In genomic region chr2:137927846-137928245, GRCh38 we compare ENCODE assay signal across 17 cellular contexts. TPM values are rescaled to one million over a fixed set of nuclear protein-coding genes. Genes with fewer than 3 reads are reported as not detected.
DNase-seq lines count a peak whose midpoint lies in the region; ATAC-seq, FAIRE-seq and TF ChIP-seq lines count a peak whose summit lies in the region.
"Had no signal": no experiment of that assay in that cellular context is flagged by ENCODE, and none has a peak within 500 bp of the region (broad histone marks: within the 10 kb centered on the region; RNA-seq: fewer than 3 reads in every experiment).

No MANE protein-coding gene starts in this region.

- no peak overlapping the region for H3K23ac ChIP-seq in mesenchymal stem cell (ENCODE audit: low read length in 2 of 2)

- CTCF ChIA-PET in HepG2 (lab: Yijun Ruan, JAX; ENCODE audit: low intra/inter-chr PET ratio, low total read pairs) = no interaction called here

- H3K4me3 ChIP-seq in HepG2 (replicated peaks in 1 of 3; ENCODE audit: insufficient read depth in 1 of 3, low read depth in 2 of 3, low read length in 3 of 3) = no peak overlapping the region
- no peak overlapping the region for H3K4me3 ChIP-seq in right lobe of liver
- H3K4me3 ChIP-seq in mesenchymal stem cell (ENCODE audit: insufficient read depth in 1 of 2, low read depth in 1 of 2, low read length in 2 of 2) = no peak overlapping the region
- H3K4me3 ChIP-seq: BLaER1 treated with 17β-estradiol and CSF1 and Interleukin-3, amounts not matched to agents 10 nM and 100 nM; GM23248; HAP-1 had no signal

- H3K4ac ChIP-seq in mesenchymal stem cell (ENCODE audit: low read depth in 1 of 2, low read length in 2 of 2) = peak overlapping the region in 1 of 2 experiments; percentile 3

- H3K36me3 Mint-ChIP-seq in activated T-cell treated with anti-CD3 and anti-CD28 coated beads, Interleukin-2, amount 50 U/mL, for 24 hours (ENCODE audit: low read depth) = no peaks in the 10 kb centered on the region
- H3K36me3 Mint-ChIP-seq: CD8-positive, alpha-beta T cell had no signal

- H3K9me3 Mint-ChIP-seq in activated T-cell treated with anti-CD3 and anti-CD28 coated beads, Interleukin-2, amount 50 U/mL, for 24 hours = no peaks in the 10 kb centered on the region
- H3K9me3 Mint-ChIP-seq: CD8-positive, alpha-beta T cell had no signal

- peak overlapping the region in 1 of 2 experiments; percentile 45 for H2BK12ac ChIP-seq in mesenchymal stem cell (ENCODE audit: low read length in 2 of 2)

- TF ChIP-seq POLR2A in HepG2 (IDR thresholded peaks at IDR 0.05; ENCODE audit: insufficient read depth in 1 of 2, low read depth in 2 of 2, low read length in 2 of 2) (no peak), right lobe of liver (IDR thresholded peaks at IDR 0.05) (no peak)

- no peaks in the 10 kb centered on the region for H3K27me3 ChIP-seq in HepG2 (ENCODE audit: control insufficient read depth in 1 of 2, insufficient read depth in 2 of 2, low read length in 2 of 2)
- no peaks in the 10 kb centered on the region for H3K27me3 ChIP-seq in right lobe of liver
- no peaks in the 10 kb centered on the region for H3K27me3 ChIP-seq in mesenchymal stem cell (ENCODE audit: control insufficient read depth in 1 of 2, insufficient read depth in 1 of 2, low read length in 2 of 2)
- H3K27me3 ChIP-seq: BLaER1 treated with 17β-estradiol and CSF1 and Interleukin-3, amounts not matched to agents 10 nM and 100 nM had no signal

- H4K8ac ChIP-seq in mesenchymal stem cell (ENCODE audit: low read length) = peak overlapping the region; percentile 4

- no peaks in the 10 kb centered on the region for H3K79me1 ChIP-seq in mesenchymal stem cell (replicated peaks; ENCODE audit: low read length, poor library complexity, severe bottlenecking)

- no peak overlapping the region for H2BK15ac ChIP-seq in mesenchymal stem cell (ENCODE audit: low read depth, poor library complexity, severe bottlenecking)

- H3K27me3 Mint-ChIP-seq in activated T-cell treated with anti-CD3 and anti-CD28 coated beads, Interleukin-2, amount 50 U/mL, for 24 hours = no peaks in the 10 kb centered on the region

- H3K4me1 ChIP-seq in HepG2 (ENCODE audit: insufficient read depth, low read length) (peaks cover 72% of the 10 kb centered on the region), right lobe of liver (no peaks in the 10 kb centered on the region), mesenchymal stem cell (ENCODE audit: control insufficient read depth, insufficient read depth, low read depth, low read length) (peaks cover 1% of the 10 kb centered on the region)

- H3K4me2 ChIP-seq in HepG2 (ENCODE audit: low read depth, low read length) (no peak overlapping the region), mesenchymal stem cell (ENCODE audit: low read length, poor library complexity, severe bottlenecking) (no peak overlapping the region)
- H3K4me2 ChIP-seq: BLaER1 treated with 17β-estradiol and CSF1 and Interleukin-3, amounts not matched to agents 10 nM and 100 nM had no signal

- no peak overlapping the region for H3K9ac ChIP-seq in HepG2 (ENCODE audit: insufficient read depth, low read depth, low read length)
- no peak overlapping the region for H3K9ac ChIP-seq in mesenchymal stem cell (ENCODE audit: low read length)
- H3K9ac ChIP-seq: BLaER1 treated with 17β-estradiol and CSF1 and Interleukin-3, amounts not matched to agents 10 nM and 100 nM; GM23248 had no signal

- H2AK5ac ChIP-seq in mesenchymal stem cell (ENCODE audit: low read length, severe bottlenecking) = peak overlapping the region; percentile 96

- FAIRE-seq in HepG2 (lab: Jason Lieb, UNC) = no peak
- FAIRE-seq: GM12892, GM18507 had no signal

- no peaks in the 10 kb centered on the region for H3K4me1 Mint-ChIP-seq in activated T-cell treated with anti-CD3 and anti-CD28 coated beads, Interleukin-2, amount 50 U/mL, for 24 hours (ENCODE audit: low read depth)
- H3K4me1 Mint-ChIP-seq: B cell had no signal

- no peak overlapping the region for H2BK5ac ChIP-seq in mesenchymal stem cell (ENCODE audit: low read depth, low read length, poor library complexity, severe bottlenecking)

- TF ChIP-seq CTCF in HepG2 (CRISPR knock-in tag; IDR thresholded peaks at IDR 0.05) = no peak
- no peak for TF ChIP-seq CTCF in right lobe of liver (IDR thresholded peaks at IDR 0.05)

- H3K18ac ChIP-seq in mesenchymal stem cell (ENCODE audit: low read depth in 1 of 2, low read length in 2 of 2) = peak overlapping the region; percentile 26 to 62

- POLR2A ChIA-PET in HepG2 (lab: Yijun Ruan, JAX) = interaction anchor here (0.8 to 3.4 kb wide), 7 partner anchors 11 to 41 kb away, joined by 3 to 81 read pairs (median 9); partner anchors contain the start of gene HNMT

- WGBS in HepG2 (ENCODE audit: low lambda C conversion rate) = 96% methylated on average over 4 of the region's 4 CpGs
- WGBS in right lobe of liver (ENCODE audit: insufficient coverage, low coverage, low lambda C conversion rate, missing lambda C conversion rate) = 85% methylated on average over 4 of the region's 4 CpGs
- WGBS in mesenchymal stem cell = 99% methylated on average over 3 of the region's 4 CpGs

- TF ChIP-seq EP300 in HepG2 (IDR thresholded peaks at IDR 0.05; ENCODE audit: low read depth in 2 of 2, low read length in 2 of 2) (no peak), HepG2 (CRISPR knock-in tag; IDR thresholded peaks at IDR 0.05; ENCODE audit: borderline replicate concordance) (no peak)

- H3K4me3 Mint-ChIP-seq in activated T-cell treated with anti-CD3 and anti-CD28 coated beads, Interleukin-2, amount 50 U/mL, for 24 hours = no peak overlapping the region
- H3K4me3 Mint-ChIP-seq: B cell; CD8-positive, alpha-beta T cell had no signal

- no peak overlapping the region for H2AFZ ChIP-seq in HepG2 (ENCODE audit: low read length)
- no peak overlapping the region for H2AFZ ChIP-seq in mesenchymal stem cell (ENCODE audit: low read depth, low read length)
- H2AFZ ChIP-seq: GM23248 had no signal

- H3K27ac ChIP-seq in HepG2 (ENCODE audit: extremely low read length, insufficient read depth, low read length) = peak overlapping the region; percentile 81
- no peak overlapping the region for H3K27ac ChIP-seq in right lobe of liver
- no peak overlapping the region for H3K27ac ChIP-seq in mesenchymal stem cell (ENCODE audit: low read length, poor library complexity, severe bottlenecking)
- H3K27ac ChIP-seq: BLaER1 treated with 17β-estradiol and CSF1 and Interleukin-3, amounts not matched to agents 10 nM and 100 nM; GM23248 had no signal

- DNase-seq in HepG2 (ENCODE audit: low spot score) (no peak), right lobe of liver (no peak), NCI-H82 treated with DMSO at 0.1 percent for 48 hours (lab: John Stamatoyannopoulos, UW; ENCODE audit: unreplicated experiment) (peak; percentile 98), mesenchymal stem cell (no peak), amygdala (lab: John Stamatoyannopoulos, UW) (no peak), NOMO-1 treated with dmso at 0.1 percent for 144 hours (lab: John Stamatoyannopoulos, UW; ENCODE audit: unreplicated experiment) (no peak)
- no peak for DNase-seq in activated T-cell treated with anti-CD3 and anti-CD28 coated beads, Interleukin-2, amount 50 U/mL, for 24 hours
- DNase-seq: CD8-positive, alpha-beta T cell; DMS153; DMS79; GDM1 had no signal

- H3K9me3 ChIP-seq in HepG2 (ENCODE audit: low read length) = no peaks in the 10 kb centered on the region
- no peaks in the 10 kb centered on the region for H3K9me3 ChIP-seq in right lobe of liver
- H3K9me3 ChIP-seq in mesenchymal stem cell (ENCODE audit: control insufficient read depth, low read length) = no peaks in the 10 kb centered on the region
- H3K9me3 ChIP-seq: BLaER1 treated with 17β-estradiol and CSF1 and Interleukin-3, amounts not matched to agents 10 nM and 100 nM; HAP-1 had no signal

- no peak overlapping the region for H3K27ac Mint-ChIP-seq in activated T-cell treated with anti-CD3 and anti-CD28 coated beads, Interleukin-2, amount 50 U/mL, for 24 hours
- H3K27ac Mint-ChIP-seq: B cell; CD8-positive, alpha-beta T cell had no signal

- H3K79me2 ChIP-seq in HepG2 (ENCODE audit: insufficient read depth, low read length) = no peaks in the 10 kb centered on the region

- no peak overlapping the region for H3K14ac ChIP-seq in mesenchymal stem cell (ENCODE audit: low read length in 2 of 2)

- no peak overlapping the region for H2BK120ac ChIP-seq in mesenchymal stem cell (ENCODE audit: low read depth, low read length)

- in situ Hi-C loops in HepG2 (cut with HindIII; ENCODE audit: extremely low pct_ligation_motif_present, low pct_unique_long_range_greater_than_20kb) = no loop called here

- peak overlapping the region; percentile 83 for H4K91ac ChIP-seq in mesenchymal stem cell (ENCODE audit: low read length)

- intact Hi-C loops in HepG2 (cut with micrococcal nuclease; ENCODE audit: unreplicated experiment) = no loop called here
- intact Hi-C loops in right lobe of liver (cut with DNase I) = no loop called here

- no TSS peak for BruUV-seq in HepG2 (replicated peaks; lab: Mats Ljungman, UMichigan)

- H3K36me3 ChIP-seq in HepG2 (replicated peaks in 1 of 2; ENCODE audit: control insufficient read depth in 1 of 2, insufficient read depth in 2 of 2, low read length in 2 of 2) (no peaks in the 10 kb centered on the region), right lobe of liver (no peaks in the 10 kb centered on the region), mesenchymal stem cell (ENCODE audit: control insufficient read depth in 1 of 2, insufficient read depth in 2 of 2, low read depth in 1 of 2, low read length in 2 of 2) (no peaks in the 10 kb centered on the region)
- H3K36me3 ChIP-seq: BLaER1 treated with 17β-estradiol and CSF1 and Interleukin-3, amounts not matched to agents 10 nM and 100 nM; HAP-1 had no signal

- TF ChIP-seq RAD21 in HepG2 (CRISPR knock-in tag; IDR thresholded peaks at IDR 0.05) = no peak

- H4K20me1 ChIP-seq in HepG2 (ENCODE audit: insufficient read depth, low read length) = no peaks in the 10 kb centered on the region
- H4K20me1 ChIP-seq: BLaER1 treated with 17β-estradiol and CSF1 and Interleukin-3, amounts not matched to agents 10 nM and 100 nM had no signal

- no peak for ATAC-seq in HepG2
- no peak for ATAC-seq in right lobe of liver
- ATAC-seq: CD8-positive, alpha-beta T cell had no signal

RNA-seq across cellular contexts. Expression of gene HNMT, which starts 36.4 kb away (rescaled TPM):
- 309 and 372 TPM in 2 replicates for total RNA-seq in HepG2 (2016; rRNA removed; fragmentation: Illumina TruSeq; extraction: Trizol)
- total RNA-seq in HepG2 (2016; cell fraction: cytosol; rRNA removed; fragmentation: Illumina TruSeq; extraction: Trizol; ENCODE audit: low read depth) = 103 and 116 TPM in 2 replicates
- 312 and 373 TPM in 2 replicates for total RNA-seq in HepG2 (2016; cell fraction: insoluble cytoplasmic fraction; rRNA removed; fragmentation: Illumina TruSeq; extraction: Trizol)
- 157 and 177 TPM in 2 replicates for total RNA-seq in HepG2 (2016; cell fraction: membrane; rRNA removed; fragmentation: Illumina TruSeq; extraction: Trizol)
- total RNA-seq in HepG2 (2016; cell fraction: nucleus; rRNA removed; fragmentation: Illumina TruSeq; extraction: Trizol) = 234 and 240 TPM in 2 replicates
- 259 and 279 TPM in 2 replicates for polyA plus RNA-seq in HepG2 (2011; rRNA removed)
- 170 and 271 TPM in 2 replicates for polyA plus RNA-seq in HepG2 (2011; cell fraction: cytosol; rRNA removed)
- polyA plus RNA-seq in HepG2 (2011; cell fraction: nucleus; rRNA removed) = 129 and 171 TPM in 2 replicates
- polyA plus RNA-seq in HepG2 (2012) = 561 and 648 TPM in 2 replicates
- polyA plus RNA-seq in HepG2 (2016; cell fraction: cytosol; fragmentation: Illumina TruSeq; extraction: Trizol; ENCODE audit: low read depth) = 80.3 and 85.6 TPM in 2 replicates
- 297 and 326 TPM in 2 replicates for polyA plus RNA-seq in HepG2 (2016; cell fraction: insoluble cytoplasmic fraction; fragmentation: Illumina TruSeq; extraction: Trizol; ENCODE audit: low read depth)
- polyA plus RNA-seq in HepG2 (2016; cell fraction: membrane; fragmentation: Illumina TruSeq; extraction: Trizol; ENCODE audit: low read depth) = 111 and 113 TPM in 2 replicates
- polyA plus RNA-seq in HepG2 (2016; cell fraction: nucleus; fragmentation: Illumina TruSeq; extraction: Trizol; ENCODE audit: insufficient read depth, low read depth) = 221 and 224 TPM in 2 replicates
- 14.7 and 77.3 TPM in 2 replicates for polyA minus RNA-seq in HepG2 (2011; rRNA and poly(A)+ RNA removed; ENCODE audit: low replicate concordance)
- polyA minus RNA-seq in HepG2 (2011; cell fraction: cytosol; rRNA and poly(A)+ RNA removed) = 111 and 128 TPM in 2 replicates
- polyA minus RNA-seq in HepG2 (2011; cell fraction: nucleus; rRNA and poly(A)+ RNA removed) = 529 and 697 TPM in 2 replicates
- 100 to 1,000 TPM in 1 of 6 experiments, 10 to 100 TPM in 5; 47.2 to 101 (median 59.8) TPM for total RNA-seq in right lobe of liver
- polyA plus RNA-seq in mesenchymal stem cell (2013, experiment 1 of 2) = 69.7 TPM
- 69.8 TPM for polyA plus RNA-seq in mesenchymal stem cell (2013, experiment 2 of 2)
- total RNA-seq: B cell; CD8-positive, alpha-beta T cell had no signal
